ENCODE assay signal across 1 cellular context in genomic region chr2:55965276-55965675, GRCh38.
TF ChIP-seq lines count a peak whose summit lies in the region.

No MANE protein-coding gene starts in this region.

TF ChIP-seq in IMR-90, 13 proteins besides CTCF, POLR2A, EP300 and RAD21:
- TF ChIP-seq BHLHE40 (IDR thresholded peaks at IDR 0.05; ENCODE audit: low read depth, low read length) (no peak), MXI1 (IDR thresholded peaks at IDR 0.05; ENCODE audit: borderline replicate concordance, low read depth, low read length) (no peak)
